Comparison of ENCODE assay signal across 8 cellular contexts in the genomic region with DNA sequence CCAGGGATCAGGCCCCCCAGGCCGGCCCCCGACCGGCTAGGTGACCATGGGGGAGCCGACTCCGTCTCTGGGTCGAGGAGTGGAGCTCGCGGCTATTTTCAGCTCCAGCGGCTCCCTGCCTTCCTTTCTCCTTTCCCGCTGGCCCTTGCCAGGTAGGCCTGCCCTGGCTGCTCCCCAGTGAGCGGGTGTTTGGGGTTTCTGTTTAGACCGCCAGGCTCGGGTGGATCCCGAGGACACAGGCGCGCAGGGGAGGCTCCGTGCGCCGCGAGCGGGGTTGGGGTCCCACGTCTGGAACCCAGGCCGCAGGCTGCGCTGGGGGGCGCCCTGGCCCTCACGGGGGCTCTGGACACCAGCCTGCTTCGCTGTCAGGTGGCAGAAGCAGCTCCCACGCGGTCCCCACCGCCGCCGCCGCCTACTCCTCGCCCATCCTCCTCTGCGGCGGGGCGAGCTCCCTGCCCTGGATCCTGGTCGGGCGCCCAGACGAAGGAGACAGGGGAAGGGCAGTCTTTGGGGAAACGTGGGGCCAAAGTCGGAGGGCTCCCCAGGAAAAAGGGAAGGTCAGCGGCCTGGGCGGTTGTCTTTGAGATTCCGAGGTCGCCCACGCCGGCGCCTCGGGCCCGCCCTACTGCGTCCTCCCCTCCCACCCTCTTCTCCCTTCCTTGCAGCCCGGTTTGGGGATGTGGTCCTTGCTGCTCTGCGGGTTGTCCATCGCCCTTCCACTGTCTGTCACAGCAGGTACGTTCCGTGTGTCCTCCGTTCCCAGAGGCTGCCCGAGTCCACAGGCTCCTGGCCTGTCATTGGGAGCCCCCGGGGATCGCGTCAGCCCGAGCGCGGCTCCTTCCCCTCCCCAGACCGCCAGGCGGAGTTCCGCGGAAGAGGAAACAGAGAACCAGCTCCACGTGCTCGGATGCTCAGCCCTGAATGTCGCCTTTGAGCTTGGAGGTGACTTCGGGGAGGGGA. TPM values are rescaled to one million over a fixed set of nuclear protein-coding genes. Genes with fewer than 3 reads are reported as not detected.
DNase-seq lines count a peak whose midpoint lies in the region; ATAC-seq, FAIRE-seq and TF ChIP-seq lines count a peak whose summit lies in the region.

No MANE protein-coding gene starts in this region.

- WGBS in body of pancreas, 2 donors = 43 to 51% methylated on average over 36 to 71 of the region's 73 CpGs
- WGBS in spleen, 5 donors = 28 to 39% (median 33%) methylated on average over 54 to 73 of the region's 73 CpGs

- H3K9ac ChIP-seq in kidney (ENCODE audit: low read length in 2 of 2) = peak overlapping the region; percentile 55 to 72

- intact Hi-C loops in body of pancreas (cut with DNase I) (no loop called here), kidney (cut with DNase I) (no loop called here), spleen (cut with DNase I; ENCODE audit: low total_unique reads) (no loop called here)

- H3K4me1 Mint-ChIP-seq in T-helper 1 cell treated with Interleukin-12 subunit alpha and Interleukin-12 subunit beta and Interleukin-4 antibody, amounts not matched to agents 30 μg/mL and 1 μg/mL, for 36 hours (ENCODE audit: low read depth) = peaks cover 7% of the 10 kb centered on the region

- H3K27ac ChIP-seq in body of pancreas (peak overlapping the region in 2 of 4 donors; percentile 16 to 39), kidney (ENCODE audit: low read depth in 2 of 2, low read length in 2 of 2) (peak overlapping the region; percentile 66 to 67), spleen (peak overlapping the region in 1 of 8 donors; percentile 52)

- no peaks in the 10 kb centered on the region for H3K27me3 ChIP-seq in body of pancreas
- H3K27me3 ChIP-seq in spleen (replicated peaks in 1 of 7) = peaks cover 0 to 20% (median 7%) of the 10 kb centered on the region in 7 donors

- H3K36me3 ChIP-seq in body of pancreas (replicated peaks in 1 of 2; ENCODE audit: insufficient read depth in 1 of 2, low read depth in 2 of 2) (no peaks in the 10 kb centered on the region), kidney (ENCODE audit: control insufficient read depth in 1 of 2, insufficient read depth in 2 of 2, low read length in 2 of 2) (no peaks in the 10 kb centered on the region), spleen (no peaks in the 10 kb centered on the region)

- H3K27me3 Mint-ChIP-seq in T-helper 1 cell treated with Interleukin-12 subunit alpha and Interleukin-12 subunit beta and Interleukin-4 antibody, amounts not matched to agents 30 μg/mL and 1 μg/mL, for 36 hours (ENCODE audit: low read depth) = peaks cover 32% of the 10 kb centered on the region

- peaks cover 8% of the 10 kb centered on the region for H3K4me1 ChIP-seq in body of pancreas
- peaks cover 0 to 9% of the 10 kb centered on the region in 2 donors for H3K4me1 ChIP-seq in kidney (ENCODE audit: control insufficient read depth in 1 of 2, insufficient read depth in 1 of 2, low read depth in 1 of 2, low read length in 2 of 2)
- peaks cover 0 to 20% (median 10%) of the 10 kb centered on the region in 6 donors for H3K4me1 ChIP-seq in spleen

- TF ChIP-seq CTCF in AG09309 (IDR thresholded peaks at IDR 0.05; ENCODE audit: control insufficient read depth, insufficient read depth, low read depth, low read length, missing control alignments) (peak; percentile 52), body of pancreas (IDR thresholded peaks at IDR 0.05) (peak in 4 of 7 experiments; percentile 17 to 35 (median 30)), kidney (IDR thresholded peaks at IDR 0.05; ENCODE audit: borderline replicate concordance, extremely low read depth, insufficient read depth) (peak; percentile 18), spleen (IDR thresholded peaks at IDR 0.05 in 8 of 11, conservative IDR thresholded peaks at IDR 0.05 in 3 of 11) (peak in 7 of 11 experiments; percentile 16 to 49 (median 25))

- H3K9me3 ChIP-seq in body of pancreas (no peaks in the 10 kb centered on the region), kidney (ENCODE audit: control insufficient read depth in 1 of 2, low read length in 2 of 2) (no peaks in the 10 kb centered on the region), spleen (no peaks in the 10 kb centered on the region)

- ATAC-seq in body of pancreas (peak; percentile 52), GM19351 (IDR thresholded peaks at IDR 0.05; ENCODE audit: unreplicated experiment) (no peak)

- H3K27ac Mint-ChIP-seq in T-helper 1 cell treated with Interleukin-12 subunit alpha and Interleukin-12 subunit beta and Interleukin-4 antibody, amounts not matched to agents 30 μg/mL and 1 μg/mL, for 36 hours = no peak overlapping the region

- H3K4me3 ChIP-seq in AG09309 (ENCODE audit: control insufficient read depth, low read depth, low read length) (peak overlapping the region; percentile 61), body of pancreas (no peak overlapping the region), kidney (ENCODE audit: low read length in 2 of 2) (peak overlapping the region; percentile 61 to 74), spleen (peak overlapping the region in 7 of 8 donors; percentile 4 to 62 (median 24))

- TF ChIP-seq POLR2A in body of pancreas (IDR thresholded peaks at IDR 0.05) (no peak), spleen (IDR thresholded peaks at IDR 0.05) (no peak)

- H3K9me3 Mint-ChIP-seq in T-helper 1 cell treated with Interleukin-12 subunit alpha and Interleukin-12 subunit beta and Interleukin-4 antibody, amounts not matched to agents 30 μg/mL and 1 μg/mL, for 36 hours = no peaks in the 10 kb centered on the region

- peak overlapping the region; percentile 76 for H3K4me3 Mint-ChIP-seq in T-helper 1 cell treated with Interleukin-12 subunit alpha and Interleukin-12 subunit beta and Interleukin-4 antibody, amounts not matched to agents 30 μg/mL and 1 μg/mL, for 36 hours

- DNase-seq in AG09309 (ENCODE audit: low read depth) (no peak), body of pancreas (peak in 3 of 4 donors; percentile 23 to 35 (median 35)), kidney (peak; percentile 87), spleen (peak; percentile 84), SHP77 (lab: John Stamatoyannopoulos, UW) (no peak), SHP77 treated with DMSO at 0.1 percent for 48 hours (lab: John Stamatoyannopoulos, UW) (no peak)

- FAIRE-seq in kidney (lab: Jason Lieb, UNC) = no peak

- peaks cover 2% of the 10 kb centered on the region for H3K36me3 Mint-ChIP-seq in T-helper 1 cell treated with Interleukin-12 subunit alpha and Interleukin-12 subunit beta and Interleukin-4 antibody, amounts not matched to agents 30 μg/mL and 1 μg/mL, for 36 hours (ENCODE audit: low read depth)

RNA-seq across cellular contexts. Expression of a gene that starts 0.6 kb away (rescaled TPM):
- total RNA-seq in body of pancreas = under 1 TPM in 1 of 2 donors, not detected in 1; 0.52 TPM
- total RNA-seq in kidney = 1.4 TPM
- 1.8 TPM for polyA plus RNA-seq in kidney (ENCODE audit: insufficient read depth, low read depth, low replicate concordance)
- under 1 TPM in 3 of 7 donors, not detected in 4; 0.13 to 0.49 (median 0.23) TPM for total RNA-seq in spleen
- under 1 TPM; 0.05 to 0.13 (median 0.06) TPM for polyA plus RNA-seq in spleen

RNA-seq across cellular contexts. Expression of a gene that starts 44.9 kb away (rescaled TPM):
- total RNA-seq in body of pancreas (10 to 100 TPM; 53.4 to 55.4 TPM), kidney (95.9 TPM), spleen (100 to 1,000 TPM in 1 of 7 donors, 10 to 100 TPM in 6; 66.9 to 163 (median 80.8) TPM)
- polyA plus RNA-seq in kidney (ENCODE audit: insufficient read depth, low read depth, low replicate concordance) (24.6 TPM), spleen (10 to 100 TPM in 2 of 3 donors, 1 to 10 TPM in 1; 7.6 to 17.0 (median 14.3) TPM)

Comparison
In these comparisons a context has a peak if more than half of its experiments do, and no peak if none do; other contexts are left out.
1. DNase-seq: peak in body of pancreas (3 of 4), kidney (single experiment) and spleen (single experiment); none in AG09309 (single experiment), SHP77 (0 of 2) and SHP77 treated with DMSO at 0.1 percent for 48 hours (single experiment).
2. H3K4me3 ChIP-seq: peak in AG09309 (single experiment), kidney (2 of 2) and spleen (7 of 8); none in body of pancreas (0 of 2).
3. Peak in every context shown above with its lines, with median percentiles within 50 percentile points of each other: CTCF ChIP-seq.